Comparison of ENCODE assay signal across 1 cellular context in the genomic region with DNA sequence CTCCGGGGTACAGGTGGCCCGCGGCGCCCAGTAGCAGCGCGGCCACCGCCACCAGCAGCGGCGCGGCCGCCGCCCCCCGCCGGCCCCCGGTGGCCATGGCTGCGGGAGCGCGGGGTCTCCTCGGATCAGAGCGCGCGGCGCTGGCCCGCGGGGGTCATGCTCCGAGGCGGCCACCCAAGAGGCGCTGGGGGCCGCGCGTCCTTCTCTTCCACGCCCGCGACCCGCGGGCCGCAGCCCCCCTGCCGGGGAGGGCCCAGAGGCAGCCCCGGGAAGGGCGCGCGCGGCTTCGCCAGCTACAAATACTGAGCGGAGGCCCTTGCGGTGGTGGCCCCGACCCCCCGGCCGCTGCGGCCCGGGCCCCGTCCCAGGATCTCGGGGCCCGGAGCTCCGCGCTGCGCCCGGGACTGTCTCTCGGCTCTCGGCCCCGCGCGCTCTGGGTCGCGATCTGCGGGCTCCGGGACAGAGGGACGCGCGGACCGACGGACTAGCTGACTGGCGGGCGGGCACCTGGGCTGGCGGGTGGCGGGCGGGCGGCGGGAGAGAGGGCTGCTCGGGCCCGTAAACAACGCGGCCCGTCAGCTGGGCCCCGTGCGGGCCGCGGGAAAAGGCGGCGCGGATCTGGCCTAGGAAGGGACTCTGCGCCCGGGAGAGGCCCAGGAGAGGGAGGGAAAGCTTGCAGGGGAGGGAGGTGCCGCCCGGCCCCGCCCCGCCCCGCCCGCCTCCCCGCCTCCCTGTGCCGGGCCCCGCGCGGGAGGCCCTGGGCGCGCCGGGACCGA.
TF ChIP-seq lines count a peak whose summit lies in the region.

A gene (minus strand): TSS at position 620 of the 776 bp plus-strand sequence. CDS start 523 bp downstream, at position 97.

TF ChIP-seq in HepG2, 621 proteins besides CTCF, POLR2A, EP300 and RAD21 (continued from another document and continues in another):
- TF ChIP-seq AGO1 (IDR thresholded peaks at IDR 0.05; ENCODE audit: low read depth, low read length, poor library complexity, severe bottlenecking) (peak; percentile 6), SRF (IDR thresholded peaks at IDR 0.05; ENCODE audit: low read depth, low read length) (peak; percentile 32; the same call in 1 of the 2 replicates), ZNF274 (CRISPR knock-in tag; IDR thresholded peaks at IDR 0.05) (no peak), ZSCAN21 (CRISPR knock-in tag; IDR thresholded peaks at IDR 0.05; ENCODE audit: borderline replicate concordance) (peak; percentile 79), NFKBIZ (CRISPR knock-in tag; IDR thresholded peaks at IDR 0.05) (no peak), ZNF484 (CRISPR knock-in tag; IDR thresholded peaks at IDR 0.05; ENCODE audit: borderline replicate concordance, low read depth) (no peak), KLF15 (CRISPR knock-in tag; IDR thresholded peaks at IDR 0.05; ENCODE audit: borderline replicate concordance) (peak; percentile 73), ZNF883 (CRISPR knock-in tag; IDR thresholded peaks at IDR 0.05; ENCODE audit: not compliant biosample characterization) (no peak), NFATC3 (CRISPR knock-in tag; IDR thresholded peaks at IDR 0.05) (no peak), ZNF543 (CRISPR knock-in tag; IDR thresholded peaks at IDR 0.05) (no peak), SIN3B (IDR thresholded peaks at IDR 0.05; ENCODE audit: low read length) (no peak), NFIC (IDR thresholded peaks at IDR 0.05; ENCODE audit: low read length) (no peak), NCOA5 (CRISPR knock-in tag; IDR thresholded peaks at IDR 0.05) (no peak), ELF3 (CRISPR knock-in tag; IDR thresholded peaks at IDR 0.05) (peak; percentile 55), SP1 (IDR thresholded peaks at IDR 0.05) (no peak), SP1 (CRISPR knock-in tag; IDR thresholded peaks at IDR 0.05) (peak; percentile 81), MTA1 (CRISPR knock-in tag; IDR thresholded peaks at IDR 0.05; ENCODE audit: borderline replicate concordance) (no peak), ZSCAN25 (CRISPR knock-in tag; IDR thresholded peaks at IDR 0.05) (peak; percentile 98), ZNF598 (CRISPR knock-in tag; IDR thresholded peaks at IDR 0.05; ENCODE audit: borderline replicate concordance) (no peak), SP140L (CRISPR knock-in tag; IDR thresholded peaks at IDR 0.05; ENCODE audit: borderline replicate concordance) (no peak), MAFK (conservative IDR thresholded peaks at IDR 0.05 in 1 of 2, IDR thresholded peaks at IDR 0.05 in 1 of 2; ENCODE audit: low read length in 2 of 2) (no peak), KDM3A (CRISPR knock-in tag; IDR thresholded peaks at IDR 0.05; ENCODE audit: low read depth) (peak; percentile 67), ZNF468 (CRISPR knock-in tag; IDR thresholded peaks at IDR 0.05) (no peak), RFX1 (IDR thresholded peaks at IDR 0.05) (no peak), HNRNPK (IDR thresholded peaks at IDR 0.05; ENCODE audit: low read depth, low read length, poor library complexity, severe bottlenecking) (peak; percentile 93), U2AF1 (optimal IDR thresholded peaks at IDR 0.05; ENCODE audit: low read depth, low read length) (no peak), TEAD3 (CRISPR knock-in tag; optimal IDR thresholded peaks at IDR 0.05; ENCODE audit: borderline replicate concordance) (peak; percentile 53), ATM (IDR thresholded peaks at IDR 0.05; ENCODE audit: borderline replicate concordance) (no peak), MTF2 (CRISPR knock-in tag; IDR thresholded peaks at IDR 0.05; ENCODE audit: borderline replicate concordance) (no peak), ZNF570 (CRISPR knock-in tag; IDR thresholded peaks at IDR 0.05; ENCODE audit: borderline replicate concordance) (no peak)
- TF ChIP-seq, protein P1, sequence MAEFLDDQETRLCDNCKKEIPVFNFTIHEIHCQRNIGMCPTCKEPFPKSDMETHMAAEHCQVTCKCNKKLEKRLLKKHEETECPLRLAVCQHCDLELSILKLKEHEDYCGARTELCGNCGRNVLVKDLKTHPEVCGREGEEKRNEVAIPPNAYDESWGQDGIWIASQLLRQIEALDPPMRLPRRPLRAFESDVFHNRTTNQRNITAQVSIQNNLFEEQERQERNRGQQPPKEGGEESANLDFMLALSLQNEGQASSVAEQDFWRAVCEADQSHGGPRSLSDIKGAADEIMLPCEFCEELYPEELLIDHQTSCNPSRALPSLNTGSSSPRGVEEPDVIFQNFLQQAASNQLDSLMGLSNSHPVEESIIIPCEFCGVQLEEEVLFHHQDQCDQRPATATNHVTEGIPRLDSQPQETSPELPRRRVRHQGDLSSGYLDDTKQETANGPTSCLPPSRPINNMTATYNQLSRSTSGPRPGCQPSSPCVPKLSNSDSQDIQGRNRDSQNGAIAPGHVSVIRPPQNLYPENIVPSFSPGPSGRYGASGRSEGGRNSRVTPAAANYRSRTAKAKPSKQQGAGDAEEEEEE (CRISPR knock-in tag; IDR thresholded peaks at IDR 0.05; ENCODE audit: borderline replicate concordance) = no peak
- TF ChIP-seq, protein P2, sequence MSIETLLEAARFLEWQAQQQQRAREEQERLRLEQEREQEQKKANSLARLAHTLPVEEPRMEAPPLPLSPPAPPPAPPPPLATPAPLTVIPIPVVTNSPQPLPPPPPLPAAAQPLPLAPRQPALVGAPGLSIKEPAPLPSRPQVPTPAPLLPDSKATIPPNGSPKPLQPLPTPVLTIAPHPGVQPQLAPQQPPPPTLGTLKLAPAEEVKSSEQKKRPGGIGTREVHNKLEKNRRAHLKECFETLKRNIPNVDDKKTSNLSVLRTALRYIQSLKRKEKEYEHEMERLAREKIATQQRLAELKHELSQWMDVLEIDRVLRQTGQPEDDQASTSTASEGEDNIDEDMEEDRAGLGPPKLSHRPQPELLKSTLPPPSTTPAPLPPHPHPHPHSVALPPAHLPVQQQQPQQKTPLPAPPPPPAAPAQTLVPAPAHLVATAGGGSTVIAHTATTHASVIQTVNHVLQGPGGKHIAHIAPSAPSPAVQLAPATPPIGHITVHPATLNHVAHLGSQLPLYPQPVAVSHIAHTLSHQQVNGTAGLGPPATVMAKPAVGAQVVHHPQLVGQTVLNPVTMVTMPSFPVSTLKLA (IDR thresholded peaks at IDR 0.05) = no peak
- TF ChIP-seq, protein P3, sequence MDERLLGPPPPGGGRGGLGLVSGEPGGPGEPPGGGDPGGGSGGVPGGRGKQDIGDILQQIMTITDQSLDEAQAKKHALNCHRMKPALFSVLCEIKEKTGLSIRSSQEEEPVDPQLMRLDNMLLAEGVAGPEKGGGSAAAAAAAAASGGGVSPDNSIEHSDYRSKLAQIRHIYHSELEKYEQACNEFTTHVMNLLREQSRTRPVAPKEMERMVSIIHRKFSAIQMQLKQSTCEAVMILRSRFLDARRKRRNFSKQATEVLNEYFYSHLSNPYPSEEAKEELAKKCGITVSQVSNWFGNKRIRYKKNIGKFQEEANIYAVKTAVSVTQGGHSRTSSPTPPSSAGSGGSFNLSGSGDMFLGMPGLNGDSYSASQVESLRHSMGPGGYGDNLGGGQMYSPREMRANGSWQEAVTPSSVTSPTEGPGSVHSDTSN (CRISPR knock-in tag; IDR thresholded peaks at IDR 0.05) = no peak
- TF ChIP-seq, protein P4, sequence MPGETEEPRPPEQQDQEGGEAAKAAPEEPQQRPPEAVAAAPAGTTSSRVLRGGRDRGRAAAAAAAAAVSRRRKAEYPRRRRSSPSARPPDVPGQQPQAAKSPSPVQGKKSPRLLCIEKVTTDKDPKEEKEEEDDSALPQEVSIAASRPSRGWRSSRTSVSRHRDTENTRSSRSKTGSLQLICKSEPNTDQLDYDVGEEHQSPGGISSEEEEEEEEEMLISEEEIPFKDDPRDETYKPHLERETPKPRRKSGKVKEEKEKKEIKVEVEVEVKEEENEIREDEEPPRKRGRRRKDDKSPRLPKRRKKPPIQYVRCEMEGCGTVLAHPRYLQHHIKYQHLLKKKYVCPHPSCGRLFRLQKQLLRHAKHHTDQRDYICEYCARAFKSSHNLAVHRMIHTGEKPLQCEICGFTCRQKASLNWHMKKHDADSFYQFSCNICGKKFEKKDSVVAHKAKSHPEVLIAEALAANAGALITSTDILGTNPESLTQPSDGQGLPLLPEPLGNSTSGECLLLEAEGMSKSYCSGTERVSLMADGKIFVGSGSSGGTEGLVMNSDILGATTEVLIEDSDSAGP (CRISPR knock-in tag; IDR thresholded peaks at IDR 0.05; ENCODE audit: borderline replicate concordance) = no peak
- TF ChIP-seq, protein P5, sequence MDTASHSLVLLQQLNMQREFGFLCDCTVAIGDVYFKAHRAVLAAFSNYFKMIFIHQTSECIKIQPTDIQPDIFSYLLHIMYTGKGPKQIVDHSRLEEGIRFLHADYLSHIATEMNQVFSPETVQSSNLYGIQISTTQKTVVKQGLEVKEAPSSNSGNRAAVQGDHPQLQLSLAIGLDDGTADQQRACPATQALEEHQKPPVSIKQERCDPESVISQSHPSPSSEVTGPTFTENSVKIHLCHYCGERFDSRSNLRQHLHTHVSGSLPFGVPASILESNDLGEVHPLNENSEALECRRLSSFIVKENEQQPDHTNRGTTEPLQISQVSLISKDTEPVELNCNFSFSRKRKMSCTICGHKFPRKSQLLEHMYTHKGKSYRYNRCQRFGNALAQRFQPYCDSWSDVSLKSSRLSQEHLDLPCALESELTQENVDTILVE (CRISPR knock-in tag; IDR thresholded peaks at IDR 0.05) = 0 out of 2 replicates have a peak, but pooled peaks have one; percentile 24
- TF ChIP-seq, protein P6, sequence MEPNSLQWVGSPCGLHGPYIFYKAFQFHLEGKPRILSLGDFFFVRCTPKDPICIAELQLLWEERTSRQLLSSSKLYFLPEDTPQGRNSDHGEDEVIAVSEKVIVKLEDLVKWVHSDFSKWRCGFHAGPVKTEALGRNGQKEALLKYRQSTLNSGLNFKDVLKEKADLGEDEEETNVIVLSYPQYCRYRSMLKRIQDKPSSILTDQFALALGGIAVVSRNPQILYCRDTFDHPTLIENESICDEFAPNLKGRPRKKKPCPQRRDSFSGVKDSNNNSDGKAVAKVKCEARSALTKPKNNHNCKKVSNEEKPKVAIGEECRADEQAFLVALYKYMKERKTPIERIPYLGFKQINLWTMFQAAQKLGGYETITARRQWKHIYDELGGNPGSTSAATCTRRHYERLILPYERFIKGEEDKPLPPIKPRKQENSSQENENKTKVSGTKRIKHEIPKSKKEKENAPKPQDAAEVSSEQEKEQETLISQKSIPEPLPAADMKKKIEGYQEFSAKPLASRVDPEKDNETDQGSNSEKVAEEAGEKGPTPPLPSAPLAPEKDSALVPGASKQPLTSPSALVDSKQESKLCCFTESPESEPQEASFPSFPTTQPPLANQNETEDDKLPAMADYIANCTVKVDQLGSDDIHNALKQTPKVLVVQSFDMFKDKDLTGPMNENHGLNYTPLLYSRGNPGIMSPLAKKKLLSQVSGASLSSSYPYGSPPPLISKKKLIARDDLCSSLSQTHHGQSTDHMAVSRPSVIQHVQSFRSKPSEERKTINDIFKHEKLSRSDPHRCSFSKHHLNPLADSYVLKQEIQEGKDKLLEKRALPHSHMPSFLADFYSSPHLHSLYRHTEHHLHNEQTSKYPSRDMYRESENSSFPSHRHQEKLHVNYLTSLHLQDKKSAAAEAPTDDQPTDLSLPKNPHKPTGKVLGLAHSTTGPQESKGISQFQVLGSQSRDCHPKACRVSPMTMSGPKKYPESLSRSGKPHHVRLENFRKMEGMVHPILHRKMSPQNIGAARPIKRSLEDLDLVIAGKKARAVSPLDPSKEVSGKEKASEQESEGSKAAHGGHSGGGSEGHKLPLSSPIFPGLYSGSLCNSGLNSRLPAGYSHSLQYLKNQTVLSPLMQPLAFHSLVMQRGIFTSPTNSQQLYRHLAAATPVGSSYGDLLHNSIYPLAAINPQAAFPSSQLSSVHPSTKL (CRISPR knock-in tag; IDR thresholded peaks at IDR 0.05) = peak; percentile 72; the same call in 1 of the 2 replicates
- TF ChIP-seq, protein P7, sequence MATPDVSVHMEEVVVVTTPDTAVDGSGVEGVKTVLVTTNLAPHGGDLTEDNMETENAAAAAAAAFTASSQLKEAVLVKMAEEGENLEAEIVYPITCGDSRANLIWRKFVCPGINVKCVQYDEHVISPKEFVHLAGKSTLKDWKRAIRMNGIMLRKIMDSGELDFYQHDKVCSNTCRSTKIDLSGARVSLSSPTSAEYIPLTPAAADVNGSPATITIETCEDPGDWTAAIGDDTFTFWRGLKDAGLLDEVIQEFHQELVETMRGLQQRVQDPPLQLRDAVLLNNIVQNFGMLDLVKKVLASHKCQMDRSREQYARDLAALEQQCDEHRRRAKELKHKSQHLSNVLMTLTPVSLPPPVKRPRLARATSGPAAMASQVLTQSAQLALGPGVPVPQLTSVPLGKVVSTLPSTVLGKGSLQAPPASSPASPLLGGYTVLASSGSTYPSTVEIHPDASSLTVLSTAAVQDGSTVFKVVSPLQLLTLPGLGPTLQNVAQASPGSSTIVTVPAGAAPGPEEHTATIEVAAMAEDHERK (CRISPR knock-in tag; IDR thresholded peaks at IDR 0.05; ENCODE audit: low read depth) = no peak
- TF ChIP-seq, protein P8, sequence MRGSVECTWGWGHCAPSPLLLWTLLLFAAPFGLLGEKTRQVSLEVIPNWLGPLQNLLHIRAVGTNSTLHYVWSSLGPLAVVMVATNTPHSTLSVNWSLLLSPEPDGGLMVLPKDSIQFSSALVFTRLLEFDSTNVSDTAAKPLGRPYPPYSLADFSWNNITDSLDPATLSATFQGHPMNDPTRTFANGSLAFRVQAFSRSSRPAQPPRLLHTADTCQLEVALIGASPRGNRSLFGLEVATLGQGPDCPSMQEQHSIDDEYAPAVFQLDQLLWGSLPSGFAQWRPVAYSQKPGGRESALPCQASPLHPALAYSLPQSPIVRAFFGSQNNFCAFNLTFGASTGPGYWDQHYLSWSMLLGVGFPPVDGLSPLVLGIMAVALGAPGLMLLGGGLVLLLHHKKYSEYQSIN (CRISPR knock-in tag; IDR thresholded peaks at IDR 0.05; ENCODE audit: borderline replicate concordance) = no peak
- TF ChIP-seq, protein P9, sequence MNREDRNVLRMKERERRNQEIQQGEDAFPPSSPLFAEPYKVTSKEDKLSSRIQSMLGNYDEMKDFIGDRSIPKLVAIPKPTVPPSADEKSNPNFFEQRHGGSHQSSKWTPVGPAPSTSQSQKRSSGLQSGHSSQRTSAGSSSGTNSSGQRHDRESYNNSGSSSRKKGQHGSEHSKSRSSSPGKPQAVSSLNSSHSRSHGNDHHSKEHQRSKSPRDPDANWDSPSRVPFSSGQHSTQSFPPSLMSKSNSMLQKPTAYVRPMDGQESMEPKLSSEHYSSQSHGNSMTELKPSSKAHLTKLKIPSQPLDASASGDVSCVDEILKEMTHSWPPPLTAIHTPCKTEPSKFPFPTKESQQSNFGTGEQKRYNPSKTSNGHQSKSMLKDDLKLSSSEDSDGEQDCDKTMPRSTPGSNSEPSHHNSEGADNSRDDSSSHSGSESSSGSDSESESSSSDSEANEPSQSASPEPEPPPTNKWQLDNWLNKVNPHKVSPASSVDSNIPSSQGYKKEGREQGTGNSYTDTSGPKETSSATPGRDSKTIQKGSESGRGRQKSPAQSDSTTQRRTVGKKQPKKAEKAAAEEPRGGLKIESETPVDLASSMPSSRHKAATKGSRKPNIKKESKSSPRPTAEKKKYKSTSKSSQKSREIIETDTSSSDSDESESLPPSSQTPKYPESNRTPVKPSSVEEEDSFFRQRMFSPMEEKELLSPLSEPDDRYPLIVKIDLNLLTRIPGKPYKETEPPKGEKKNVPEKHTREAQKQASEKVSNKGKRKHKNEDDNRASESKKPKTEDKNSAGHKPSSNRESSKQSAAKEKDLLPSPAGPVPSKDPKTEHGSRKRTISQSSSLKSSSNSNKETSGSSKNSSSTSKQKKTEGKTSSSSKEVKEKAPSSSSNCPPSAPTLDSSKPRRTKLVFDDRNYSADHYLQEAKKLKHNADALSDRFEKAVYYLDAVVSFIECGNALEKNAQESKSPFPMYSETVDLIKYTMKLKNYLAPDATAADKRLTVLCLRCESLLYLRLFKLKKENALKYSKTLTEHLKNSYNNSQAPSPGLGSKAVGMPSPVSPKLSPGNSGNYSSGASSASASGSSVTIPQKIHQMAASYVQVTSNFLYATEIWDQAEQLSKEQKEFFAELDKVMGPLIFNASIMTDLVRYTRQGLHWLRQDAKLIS (CRISPR knock-in tag; IDR thresholded peaks at IDR 0.05) = no peak
